Comparison of ENCODE assay signal across 8 cellular contexts in genomic region chr4:185265942-185266341, GRCh38. TPM values are rescaled to one million over a fixed set of nuclear protein-coding genes. Genes with fewer than 3 reads are reported as not detected.
DNase-seq lines count a peak whose midpoint lies in the region; ATAC-seq, FAIRE-seq and TF ChIP-seq lines count a peak whose summit lies in the region.

No MANE protein-coding gene starts in this region.

- FAIRE-seq in GM12891 (lab: Jason Lieb, UNC), result peak; percentile 72

- DNase-seq in GM12891 (ENCODE audit: insufficient read length, low spot score) (no peak), M059J (ENCODE audit: low read depth) (peak; percentile 68), epithelial cell of esophagus (ENCODE audit: low read depth) (peak; percentile 17), omental fat pad (ENCODE audit: low spot score) (no peak), cerebellar nuclear complex (lab: John Stamatoyannopoulos, UW) (no peak), nucleus accumbens (lab: John Stamatoyannopoulos, UW) (no peak)
- DNase-seq in activated CD4-positive, CD25-positive, alpha-beta regulatory T cell treated with anti-CD3 and anti-CD28 coated beads, Interleukin-2, amount 50 U/mL, for 72 hours, result no peak

- peak; percentile 80 for ATAC-seq in GM21786 (IDR thresholded peaks at IDR 0.05; ENCODE audit: unreplicated experiment)
- ATAC-seq in omental fat pad (ENCODE audit: low FRiP score), result no peak

- no peak for TF ChIP-seq POLR2A in GM12891 (IDR thresholded peaks at IDR 0.05; ENCODE audit: low read depth, low read length)

- no peak overlapping the region for H3K4me3 ChIP-seq in epithelial cell of esophagus (ENCODE audit: low read length)

- TF ChIP-seq CTCF in epithelial cell of esophagus (IDR thresholded peaks at IDR 0.05; ENCODE audit: insufficient read depth, low read depth, low read length, missing control alignments), result no peak
- TF ChIP-seq CTCF in omental fat pad (IDR thresholded peaks at IDR 0.05), result no peak

TF ChIP-seq in GM12891, 5 proteins besides CTCF, POLR2A, EP300 and RAD21:
- TF ChIP-seq SPI1 (IDR thresholded peaks at IDR 0.05; ENCODE audit: low read depth, low read length) (peak; percentile 80), PAX5 (IDR thresholded peaks at IDR 0.05; ENCODE audit: insufficient read depth, low read length, severe bottlenecking) (no peak), POU2F2 (IDR thresholded peaks at IDR 0.05; ENCODE audit: low read depth, low read length) (no peak), TAF1 (IDR thresholded peaks at IDR 0.05; ENCODE audit: low read depth, low read length) (no peak), POLR2AphosphoS5 (IDR thresholded peaks at IDR 0.05; ENCODE audit: low read depth, low read length) (no peak)

RNA-seq across cellular contexts. Expression of gene SNX25, which starts 56.5 kb away (rescaled TPM):
- 63.7 TPM for polyA plus RNA-seq in GM12891 (2012; ENCODE audit: low read depth, missing spikeins)
- 14.5 and 19.8 TPM in 2 replicates for total RNA-seq in M059J (2014; rRNA removed; shearing (Covaris generic))
- 10 to 100 TPM; 16.0 to 22.5 (median 21.9) TPM for total RNA-seq in omental fat pad

Comparison
In these comparisons a context has a peak if more than half of its experiments do, and no peak if none do; other contexts are left out.
1. DNase-seq: peak in M059J (single experiment) and epithelial cell of esophagus (single experiment); none in GM12891 (single experiment), activated CD4-positive, CD25-positive, alpha-beta regulatory T cell treated with anti-CD3 and anti-CD28 coated beads, Interleukin-2, amount 50 U/mL, for 72 hours (single experiment), omental fat pad (single experiment), cerebellar nuclear complex (0 of 2) and nucleus accumbens (0 of 56).